10 cellular contexts compared by ENCODE assay signal in the genomic region with DNA sequence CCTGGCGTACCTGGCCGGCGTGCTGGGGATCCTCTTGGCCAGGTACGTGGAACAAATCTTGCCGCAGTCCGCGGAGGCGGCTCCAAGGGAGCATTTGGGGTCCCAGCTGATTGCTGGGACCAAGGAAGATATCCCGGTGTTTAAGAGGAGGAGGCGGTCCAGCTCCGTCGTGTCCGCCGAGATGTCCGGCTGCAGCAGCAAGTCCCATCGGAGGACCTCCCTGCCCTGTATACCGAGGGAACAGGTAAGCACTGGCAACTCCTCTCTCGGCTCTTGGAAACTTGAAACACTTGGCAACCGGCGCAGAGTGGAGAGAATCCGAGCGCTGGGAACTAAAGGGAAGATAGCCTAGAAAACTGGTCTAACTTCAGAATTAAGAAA. TPM values are rescaled to one million over a fixed set of nuclear protein-coding genes. Genes with fewer than 3 reads are reported as not detected.
DNase-seq lines count a peak whose midpoint lies in the region; ATAC-seq and TF ChIP-seq lines count a peak whose summit lies in the region.
"Had no signal": no experiment of that assay in that cellular context is flagged by ENCODE, and none has a peak within 500 bp of the region (broad histone marks: within the 10 kb centered on the region; RNA-seq: fewer than 3 reads in every experiment).

No MANE protein-coding gene starts in this region.

- peak overlapping the region; percentile 85 for H3K4me2 ChIP-seq in GM23338

- H3K4me1 Mint-ChIP-seq in GM23338: peaks cover 35% of the 10 kb centered on the region

- TF ChIP-seq CTCF in GM23338 (conservative IDR thresholded peaks at IDR 0.05; ENCODE audit: low read depth in 2 of 2) (no peak), ascending aorta (IDR thresholded peaks at IDR 0.05) (no peak), gastrocnemius medialis (IDR thresholded peaks at IDR 0.05 in 4 of 5, conservative IDR thresholded peaks at IDR 0.05 in 1 of 5) (no peak), GM13977 (IDR thresholded peaks at IDR 0.05; ENCODE audit: extremely low read depth, insufficient read depth, missing control alignments) (no peak)

- H4K20me1 ChIP-seq in GM23338 (replicated peaks; ENCODE audit: insufficient read depth): no peaks in the 10 kb centered on the region

- H3K27ac ChIP-seq in GM23338 (ENCODE audit: low read depth) (no peak overlapping the region), ascending aorta (peak overlapping the region; percentile 92 to 98), gastrocnemius medialis (peak overlapping the region; percentile 66 to 84 (median 76))
- H3K27ac ChIP-seq: foreskin keratinocyte had no signal

- ATAC-seq in GM23338 (peak; percentile 40), gastrocnemius medialis (peak in 1 of 2 donors; percentile 38)

- in situ Hi-C loops in gastrocnemius medialis (cut with MboI; ENCODE audit: low sequenced_read_pairs in 4 of 4): loop anchor here in 1 of 4 donors (25.0 kb wide), 2 partner anchors 458 to 633 kb away; no protein-coding TSS in a partner anchor
- in situ Hi-C loops in GM13977 (cut with MboI; ENCODE audit: low pct_unique_long_range_greater_than_20kb, low sequenced_read_pairs, unreplicated experiment): no loop called here

- no peaks in the 10 kb centered on the region for H3K36me3 ChIP-seq in GM23338 (ENCODE audit: insufficient read depth)
- H3K36me3 ChIP-seq in ascending aorta: no peaks in the 10 kb centered on the region
- H3K36me3 ChIP-seq in gastrocnemius medialis: no peaks in the 10 kb centered on the region

- H3K9me2 ChIP-seq in GM23338 (ENCODE audit: insufficient read depth): no peaks in the 10 kb centered on the region

- H3K27ac Mint-ChIP-seq in GM23338: no peak overlapping the region

- H3K27me3 ChIP-seq in GM23338 (ENCODE audit: insufficient read depth) (peaks cover 40% of the 10 kb centered on the region), ascending aorta (no peaks in the 10 kb centered on the region), gastrocnemius medialis (no peaks in the 10 kb centered on the region)

- peak overlapping the region; percentile 89 for H3K4me3 Mint-ChIP-seq in GM23338

- no peaks in the 10 kb centered on the region; the same call in 2 of the 3 replicates for H3K36me3 Mint-ChIP-seq in GM23338 (ENCODE audit: low read depth)

- no peak for TF ChIP-seq POLR2A in gastrocnemius medialis (IDR thresholded peaks at IDR 0.05)

- H3K9me3 Mint-ChIP-seq in GM23338: no peaks in the 10 kb centered on the region; the same call in 2 of the 3 replicates

- peaks cover 25% of the 10 kb centered on the region for H3K79me2 ChIP-seq in GM23338 (replicated peaks; ENCODE audit: insufficient read depth)

- peak overlapping the region; percentile 98 for H2AFZ ChIP-seq in GM23338

- H3K27me3 Mint-ChIP-seq in GM23338 (ENCODE audit: insufficient read depth, low read depth, poor library complexity): peaks cover 12% of the 10 kb centered on the region

- peak overlapping the region; percentile 82 for H3K4me3 ChIP-seq in GM23338
- H3K4me3 ChIP-seq in ascending aorta: peak overlapping the region; percentile 63 to 94
- peak overlapping the region; percentile 86 for H3K4me3 ChIP-seq in iPS-11a (ENCODE audit: low read depth, low read length)
- H3K4me3 ChIP-seq in gastrocnemius medialis: peak overlapping the region; percentile 69 to 75 (median 72)

- peak; percentile 70 for DNase-seq in GM23338 (ENCODE audit: low spot score)
- no peak for DNase-seq in ascending aorta (ENCODE audit: low spot score in 2 of 2)
- DNase-seq in gastrocnemius medialis: peak; percentile 15 to 18
- no peak for DNase-seq in NCI-H1092 (lab: John Stamatoyannopoulos, UW)
- DNase-seq in GOT3 (lab: John Stamatoyannopoulos, UW): no peak
- no peak for DNase-seq in stimulated activated CD4-positive, alpha-beta T cell treated with anti-CD3 and anti-CD28 coated beads, Interleukin-2, amount 100 ng/mL, for 24 hours
- DNase-seq in GM13977 (ENCODE audit: low spot score): no peak
- DNase-seq: NK-92 treated with Interleukin-12 subunit alpha and Interleukin-12 subunit beta, amount 100 ng/mL, for 24 hours had no signal

- no peaks in the 10 kb centered on the region for H3F3A ChIP-seq in GM23338 (replicated peaks; ENCODE audit: low read depth)

- H3K9me3 ChIP-seq in ascending aorta: no peaks in the 10 kb centered on the region
- no peaks in the 10 kb centered on the region for H3K9me3 ChIP-seq in gastrocnemius medialis

- intact Hi-C loops in ascending aorta (cut with DNase I): loop anchor here (2.0 to 10.0 kb wide), 4 partner anchors 177 to 715 kb away; no protein-coding TSS in a partner anchor
- intact Hi-C loops in gastrocnemius medialis (cut with DNase I; ENCODE audit: low total_unique reads): loop anchor here (10.0 kb wide), 1 partner anchor 245 kb away; no protein-coding TSS in a partner anchor

- peaks cover 35% of the 10 kb centered on the region for H3K4me1 ChIP-seq in GM23338 (ENCODE audit: insufficient read depth)
- H3K4me1 ChIP-seq in ascending aorta: peaks cover 0 to 1% of the 10 kb centered on the region in 2 donors
- H3K4me1 ChIP-seq in gastrocnemius medialis: peaks cover 0 to 3% of the 10 kb centered on the region in 2 donors
- H3K4me1 ChIP-seq: foreskin keratinocyte had no signal

TF ChIP-seq in GM23338, 12 proteins besides CTCF, POLR2A, EP300 and RAD21:
- TF ChIP-seq EZH2 (IDR thresholded peaks at IDR 0.05; ENCODE audit: low read depth, unreplicated experiment): no peak
- no peak for TF ChIP-seq NANOG (IDR thresholded peaks at IDR 0.05; ENCODE audit: borderline replicate concordance)

RNA-seq across cellular contexts. Expression of a gene that starts 1.7 kb away (rescaled TPM):
- 9.1 and 9.2 TPM in 2 replicates for total RNA-seq in GM23338 (2014; rRNA removed; shearing (Covaris generic))
- polyA plus RNA-seq in GM23338 (2016; fragmentation: Nextera tagmentation; extraction: Ambion mirVana): 2.1 and 2.7 TPM in 2 replicates
- 33.7 TPM for total RNA-seq in ascending aorta
- 1 to 10 TPM; 4.4 to 5.3 (median 4.9) TPM for total RNA-seq in gastrocnemius medialis
- total RNA-seq: foreskin keratinocyte had no signal
- polyA plus RNA-seq: foreskin keratinocyte had no signal

Comparison
In these comparisons a context has a peak if more than half of its experiments do, and no peak if none do; other contexts are left out.
1. DNase-seq: peak in GM23338 (single experiment) and gastrocnemius medialis (2 of 2); none in ascending aorta (0 of 2), NCI-H1092 (single experiment), GOT3 (single experiment), stimulated activated CD4-positive, alpha-beta T cell treated with anti-CD3 and anti-CD28 coated beads, Interleukin-2, amount 100 ng/mL, for 24 hours (0 of 2) and GM13977 (single experiment).
2. Peak in every context shown above with its lines, with median percentiles within 50 percentile points of each other: H3K4me3 ChIP-seq.